1 cellular context compared by ENCODE assay signal in genomic region chr10:74901867-74902439, GRCh38.
TF ChIP-seq lines count a peak whose summit lies in the region.

No MANE protein-coding gene starts in this region.

TF ChIP-seq in SK-N-SH, 30 proteins besides CTCF, POLR2A, EP300 and RAD21 (continued from another document):
- no peak for TF ChIP-seq MAX (IDR thresholded peaks at IDR 0.05; ENCODE audit: low read depth)
- TF ChIP-seq TAF1 (IDR thresholded peaks at IDR 0.05; ENCODE audit: borderline replicate concordance, low read depth, low read length) = no peak
- TF ChIP-seq CHD2 (IDR thresholded peaks at IDR 0.05; ENCODE audit: low read length, partially characterized antibody) = no peak
- no peak for TF ChIP-seq TCF12 (IDR thresholded peaks at IDR 0.05)
- TF ChIP-seq FOXM1 (IDR thresholded peaks at IDR 0.05; ENCODE audit: low read depth) = no peak
- TF ChIP-seq IRF3 (IDR thresholded peaks at IDR 0.05; ENCODE audit: low read depth, low read length) = no peak
- no peak for TF ChIP-seq RCOR1 (IDR thresholded peaks at IDR 0.05; ENCODE audit: low read length)
- TF ChIP-seq GABPA (IDR thresholded peaks at IDR 0.05; ENCODE audit: low read depth) = no peak
- no peak for TF ChIP-seq ELF1 (IDR thresholded peaks at IDR 0.05)
- no peak for TF ChIP-seq EZH2phosphoT487 (IDR thresholded peaks at IDR 0.05; ENCODE audit: borderline replicate concordance, low read depth)
